Comparison of ENCODE assay signal across 1 cellular context in genomic region chr22:45632791-45633515, GRCh38.
TF ChIP-seq lines count a peak whose summit lies in the region.

No MANE protein-coding gene starts in this region.

TF ChIP-seq in GM23338, 12 proteins besides CTCF, POLR2A, EP300 and RAD21:
- TF ChIP-seq ZNF462 (CRISPR knock-in tag; IDR thresholded peaks at IDR 0.05) (no peak), CREB1 (CRISPR knock-in tag; IDR thresholded peaks at IDR 0.05; ENCODE audit: low read depth) (no peak), EZH2 (IDR thresholded peaks at IDR 0.05; ENCODE audit: low read depth, unreplicated experiment) (no peak), JUNB (IDR thresholded peaks at IDR 0.05; ENCODE audit: unreplicated experiment) (no peak), ZNF114 (CRISPR knock-in tag; IDR thresholded peaks at IDR 0.05) (no peak), POLR2AphosphoS5 (IDR thresholded peaks at IDR 0.05; ENCODE audit: low read depth) (no peak), ETS1 (IDR thresholded peaks at IDR 0.05) (no peak), NANOG (IDR thresholded peaks at IDR 0.05; ENCODE audit: borderline replicate concordance) (no peak), ZNF331 (CRISPR knock-in tag; IDR thresholded peaks at IDR 0.05; ENCODE audit: low read depth) (no peak), EZH2phosphoT487 (IDR thresholded peaks at IDR 0.05; ENCODE audit: unreplicated experiment) (no peak), STAT1 (IDR thresholded peaks at IDR 0.05; ENCODE audit: unreplicated experiment) (no peak), REST (IDR thresholded peaks at IDR 0.05; ENCODE audit: unreplicated experiment) (no peak)
